Comparison of ENCODE assay signal across 26 cellular contexts in the genomic region with DNA sequence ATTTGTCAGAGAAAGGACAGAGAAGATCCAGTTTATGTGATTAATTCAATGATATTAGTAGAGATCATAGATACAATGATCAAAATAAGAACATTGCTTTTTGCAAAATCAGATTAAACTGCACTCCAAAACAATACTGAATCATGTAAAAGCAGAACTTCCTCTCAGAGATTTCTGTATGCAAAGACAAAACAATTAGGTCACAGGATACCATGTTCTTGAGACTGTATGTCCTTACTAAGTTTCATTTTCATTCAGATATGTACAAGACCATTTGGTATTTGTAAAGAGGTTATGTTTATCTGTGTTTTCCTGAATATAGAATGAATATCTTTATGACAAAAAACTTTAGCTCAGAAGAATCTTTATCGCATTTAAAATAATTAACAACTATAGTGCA.
A peak's percentile ranks its signal among the peaks of the same experiment; 100 is the strongest.
DNase-seq lines count a peak whose midpoint lies in the region; ATAC-seq and TF ChIP-seq lines count a peak whose summit lies in the region.
"Had no signal": no experiment of that assay in that cellular context is flagged by ENCODE, and none has a peak within 500 bp of the region (broad histone marks: within the 10 kb centered on the region; RNA-seq: fewer than 3 reads in every experiment).

No MANE protein-coding gene starts in this region.

- H3K27me3 Mint-ChIP-seq in Caco-2 (ENCODE audit: insufficient read depth, unreplicated experiment), result peaks cover 6% of the 10 kb centered on the region
- H3K27me3 Mint-ChIP-seq: CD4-positive, alpha-beta memory T cell had no signal

- POLR2A ChIA-PET in Caco-2 (lab: Charles Lee), result no interaction called here

- H3K9ac ChIP-seq in Karpas-422 (ENCODE audit: low read length), result no peak overlapping the region

- H3K9me3 ChIP-seq in Karpas-422 (ENCODE audit: low read length) (no peaks in the 10 kb centered on the region), Caco-2 (no peaks in the 10 kb centered on the region), psoas muscle (no peaks in the 10 kb centered on the region)

- H3K79me2 ChIP-seq in Karpas-422 (ENCODE audit: low read length), result no peaks in the 10 kb centered on the region

- ATAC-seq in GM18867 (IDR thresholded peaks at IDR 0.05; ENCODE audit: unreplicated experiment) (peak; percentile 95), GM21786 (IDR thresholded peaks at IDR 0.05; ENCODE audit: unreplicated experiment) (peak; percentile 45), psoas muscle (no peak)
- ATAC-seq: GM23338, HepG2 had no signal

- H3K4me1 Mint-ChIP-seq in Caco-2 (ENCODE audit: low read depth, unreplicated experiment), result no peaks in the 10 kb centered on the region
- H3K4me1 Mint-ChIP-seq: CD4-positive, alpha-beta memory T cell had no signal

- WGBS in psoas muscle, 3 donors, result 94 to 100% (median 94%) methylated on average over 1 of the region's 1 CpG

- H3K9me2 ChIP-seq in Karpas-422 (replicated peaks; ENCODE audit: insufficient read depth, low read length), result no peaks in the 10 kb centered on the region

- DNase-seq in Karpas-422 (peak; percentile 43), Caco-2 (no peak), NOMO-1 (lab: John Stamatoyannopoulos, UW; ENCODE audit: unreplicated experiment in 2 of 2) (no peak), mucosa of gallbladder (ENCODE audit: low spot score) (no peak), psoas muscle (no peak)
- DNase-seq: C1 segment of cervical spinal cord; CD4-positive, alpha-beta memory T cell; COR-L47; DMS79; EL; GDM1; H9; Kasumi-1; NCI-H1105; NCI-H2029; NCI-H446; NCI-H524 treated with DMSO at 0.1 percent for 48 hours; NCI-H774; Right ventricle myocardium superior; RPMI8226; T-helper 2 cell had no signal

- H3K27ac ChIP-seq in Karpas-422 (ENCODE audit: low read length) (no peak overlapping the region), psoas muscle (no peak overlapping the region)
- H3K27ac ChIP-seq: SJSA1 had no signal

- BruUV-seq in Caco-2 (replicated peaks; lab: Mats Ljungman, UMichigan), result no TSS peak

- no peaks in the 10 kb centered on the region for H4K20me1 ChIP-seq in Karpas-422 (ENCODE audit: insufficient read depth, low read depth, low read length)

- no peak overlapping the region for H3K4me3 ChIP-seq in Karpas-422 (ENCODE audit: low read length)
- H3K4me3 ChIP-seq in Caco-2 (ENCODE audit: low read depth, low read length), result no peak overlapping the region
- no peak overlapping the region for H3K4me3 ChIP-seq in psoas muscle
- H3K4me3 ChIP-seq: GM23338, SJSA1 had no signal

- H3K9me3 Mint-ChIP-seq in Caco-2 (ENCODE audit: unreplicated experiment), result no peaks in the 10 kb centered on the region
- H3K9me3 Mint-ChIP-seq: GM23338, H9 had no signal

- CTCF ChIA-PET in Caco-2 (lab: Charles Lee), result no interaction called here

- no peaks in the 10 kb centered on the region for H3K27me3 ChIP-seq in Karpas-422 (ENCODE audit: low read length)
- no peaks in the 10 kb centered on the region for H3K27me3 ChIP-seq in Caco-2 (replicated peaks; ENCODE audit: control insufficient read depth, insufficient read depth, low read length)
- H3K27me3 ChIP-seq in psoas muscle (ENCODE audit: insufficient read depth in 3 of 3, low read length in 2 of 3), result no peaks in the 10 kb centered on the region
- H3K27me3 ChIP-seq: SJSA1 had no signal

- intact Hi-C loops in Caco-2 (cut with micrococcal nuclease; ENCODE audit: unreplicated experiment) (no loop called here), psoas muscle (cut with DNase I) (no loop called here)

- no peak overlapping the region for H3K4me2 ChIP-seq in Karpas-422 (ENCODE audit: low read depth, low read length, poor library complexity, severe bottlenecking)
- H3K4me2 ChIP-seq: GM23338 had no signal

- H3K27ac Mint-ChIP-seq in Caco-2 (ENCODE audit: unreplicated experiment), result no peak overlapping the region
- H3K27ac Mint-ChIP-seq: GM23338, H9 had no signal

- no peak for TF ChIP-seq CTCF in Caco-2 (IDR thresholded peaks at IDR 0.05; ENCODE audit: insufficient read depth in 1 of 2, low read depth in 1 of 2, low read length in 1 of 2, severe bottlenecking in 1 of 2, unreplicated experiment in 1 of 2)
- TF ChIP-seq CTCF in psoas muscle (IDR thresholded peaks at IDR 0.05), result no peak

- no peak overlapping the region for H2AFZ ChIP-seq in Karpas-422 (ENCODE audit: low read length)
- H2AFZ ChIP-seq: GM23338 had no signal

- H3K4me1 ChIP-seq in Karpas-422 (ENCODE audit: low read length) (no peaks in the 10 kb centered on the region), Caco-2 (no peaks in the 10 kb centered on the region), psoas muscle (no peaks in the 10 kb centered on the region)
- H3K4me1 ChIP-seq: SJSA1 had no signal

- H3K4me3 Mint-ChIP-seq in Caco-2 (ENCODE audit: unreplicated experiment), result no peak overlapping the region
- H3K4me3 Mint-ChIP-seq: CD4-positive, alpha-beta memory T cell; GM23338; H9 had no signal

- H3K36me3 ChIP-seq in Karpas-422 (ENCODE audit: insufficient read depth, low read length) (no peaks in the 10 kb centered on the region), Caco-2 (ENCODE audit: control insufficient read depth, insufficient read depth, low read length) (no peaks in the 10 kb centered on the region), psoas muscle (ENCODE audit: insufficient read depth in 1 of 2, low read depth in 1 of 2) (no peaks in the 10 kb centered on the region)
- H3K36me3 ChIP-seq: SJSA1 had no signal

- no peaks in the 10 kb centered on the region for H3K36me3 Mint-ChIP-seq in Caco-2 (ENCODE audit: insufficient read depth, unreplicated experiment)
- H3K36me3 Mint-ChIP-seq: CD4-positive, alpha-beta memory T cell had no signal

Comparison
In these comparisons a context has a peak if more than half of its experiments do, and no peak if none do; other contexts are left out.
1. ATAC-seq: peak in GM18867 (single experiment) and GM21786 (single experiment); none in psoas muscle (0 of 4).